ENCODE assay signal across 17 cellular contexts in genomic region chr2:169106125-169106524, GRCh38. TPM values are rescaled to one million over a fixed set of nuclear protein-coding genes. Genes with fewer than 3 reads are reported as not detected.
DNase-seq lines count a peak whose midpoint lies in the region; ATAC-seq, FAIRE-seq and TF ChIP-seq lines count a peak whose summit lies in the region.
"Had no signal": no experiment of that assay in that cellular context is flagged by ENCODE, and none has a peak within 500 bp of the region (broad histone marks: within the 10 kb centered on the region; RNA-seq: fewer than 3 reads in every experiment).

No MANE protein-coding gene starts in this region.

- CTCF ChIA-PET in HEK293 (lab: Yijun Ruan, JAX) (interaction anchor here (0.6 to 1.7 kb wide), 6 partner anchors 13 to 332 kb away, joined by 3 to 4 read pairs (median 3); no protein-coding TSS in a partner anchor), K562 (lab: Yijun Ruan, JAX; ENCODE audit: low intra/inter-chr PET ratio) (interaction anchor here (0.6 kb wide), 1 partner anchor 35 kb away, joined by 3 read pairs; no protein-coding TSS in a partner anchor)

- no peak overlapping the region for H2AFZ ChIP-seq in K562 (ENCODE audit: low read depth, low read length)

- TF ChIP-seq RAD21 in K562 (CRISPR knock-in tag; conservative IDR thresholded peaks at IDR 0.05 in 1 of 2, IDR thresholded peaks at IDR 0.05 in 1 of 2), result no peak

- intact Hi-C loops in K562 (cut with micrococcal nuclease), result loop anchor here (5.0 kb wide), 1 partner anchor 74 kb away; the partner anchor contains the start of gene ABCB11

- TF ChIP-seq EP300 in K562 (IDR thresholded peaks at IDR 0.05; ENCODE audit: low read length), result no peak

- H3K4me1 ChIP-seq in HEK293 (ENCODE audit: control insufficient read depth, insufficient read depth, low read length) (no peaks in the 10 kb centered on the region), K562 (replicated peaks in 1 of 2; ENCODE audit: control insufficient read depth in 2 of 2, insufficient read depth in 2 of 2, low read length in 2 of 2) (peaks cover 0 to 17% of the 10 kb centered on the region in 2 experiments; a peak in 4 of 5 replicates)

- no TSS peak for BruUV-seq in K562 (replicated peaks; lab: Mats Ljungman, UMichigan)

- H3K9me3 ChIP-seq in HEK293 (ENCODE audit: control insufficient read depth, insufficient read depth, low read depth, low read length) (no peaks in the 10 kb centered on the region), K562 (replicated peaks; ENCODE audit: control insufficient read depth, insufficient read depth, low read depth, low read length) (no peaks in the 10 kb centered on the region)

- no peak overlapping the region for H3K4me3 Mint-ChIP-seq in activated naive CD4-positive, alpha-beta T cell treated with anti-CD3 and anti-CD28 coated beads, Interleukin-2, amount 50 U/mL, for 24 hours
- H3K4me3 Mint-ChIP-seq in stimulated activated effector memory CD8-positive, alpha-beta T cell treated with anti-CD3 and anti-CD28 coated beads, Interleukin-12 subunit alpha, Interleukin-12 subunit beta, amount 100 ng/mL, for 72 hours, result no peak overlapping the region

- H3K27ac ChIP-seq in HEK293 (ENCODE audit: extremely low read depth, low read depth, low read length) (no peak overlapping the region), K562 (ENCODE audit: extremely low read depth, low read depth, low read length) (no peak overlapping the region)

- no peaks in the 10 kb centered on the region for H4K20me1 ChIP-seq in K562 (replicated peaks; ENCODE audit: control insufficient read depth, insufficient read depth, low read length)

- no peak for FAIRE-seq in K562 (lab: Jason Lieb, UNC)

- TF ChIP-seq CTCF in HEK293 (tag by site-specific recombination; IDR thresholded peaks at IDR 0.05), result no peak
- no peak for TF ChIP-seq CTCF in K562 (IDR thresholded peaks at IDR 0.05 in 2 of 3, conservative IDR thresholded peaks at IDR 0.05 in 1 of 3; ENCODE audit: insufficient read depth in 2 of 3, low read depth in 1 of 3, low read length in 3 of 3)

- H3K36me3 Mint-ChIP-seq in activated naive CD4-positive, alpha-beta T cell treated with anti-CD3 and anti-CD28 coated beads, Interleukin-2, amount 50 U/mL, for 24 hours, result no peaks in the 10 kb centered on the region
- peaks cover 0 to 33% of the 10 kb centered on the region in 2 donors for H3K36me3 Mint-ChIP-seq in activated naive CD4-positive, alpha-beta T cell treated with anti-CD3 and anti-CD28 coated beads, Interleukin-2, amount 50 U/mL, for 72 hours
- no peaks in the 10 kb centered on the region for H3K36me3 Mint-ChIP-seq in stimulated activated effector memory CD8-positive, alpha-beta T cell treated with anti-CD3 and anti-CD28 coated beads, Interleukin-12 subunit alpha, Interleukin-12 subunit beta, amount 100 ng/mL, for 72 hours
- H3K36me3 Mint-ChIP-seq: IgD-negative memory B cell had no signal

- ATAC-seq in activated naive CD4-positive, alpha-beta T cell treated with anti-CD3 and anti-CD28 coated beads, Interleukin-2, amount 50 U/mL, for 72 hours, result no peak
- ATAC-seq in K562, result no peak
- ATAC-seq in stimulated activated effector memory CD8-positive, alpha-beta T cell treated with anti-CD3 and anti-CD28 coated beads, Interleukin-12 subunit alpha, Interleukin-12 subunit beta, amount 100 ng/mL, for 72 hours, result no peak

- no peaks in the 10 kb centered on the region for H3K27me3 Mint-ChIP-seq in activated naive CD4-positive, alpha-beta T cell treated with anti-CD3 and anti-CD28 coated beads, Interleukin-2, amount 50 U/mL, for 24 hours

- WGBS in K562 (ENCODE audit: insufficient coverage, low coverage, missing lambda C conversion rate), result 54% methylated on average over 2 of the region's 2 CpGs

- H3K9ac ChIP-seq in K562 (ENCODE audit: insufficient read depth in 1 of 2, low read depth in 2 of 2, low read length in 2 of 2), result no peak overlapping the region

- H3K4me3 ChIP-seq in HEK293 (ENCODE audit: low read depth, low read length), result no peak overlapping the region
- no peak overlapping the region for H3K4me3 ChIP-seq in K562

- no peaks in the 10 kb centered on the region for H3K27me3 ChIP-seq in K562 (ENCODE audit: control insufficient read depth in 2 of 2, insufficient read depth in 2 of 2, low read length in 2 of 2)

- peak overlapping the region; percentile 23 for H3K27ac Mint-ChIP-seq in activated naive CD4-positive, alpha-beta T cell treated with anti-CD3 and anti-CD28 coated beads, Interleukin-2, amount 50 U/mL, for 24 hours
- H3K27ac Mint-ChIP-seq in activated naive CD4-positive, alpha-beta T cell treated with anti-CD3 and anti-CD28 coated beads, Interleukin-2, amount 50 U/mL, for 72 hours, result no peak overlapping the region
- H3K27ac Mint-ChIP-seq in stimulated activated effector memory CD8-positive, alpha-beta T cell treated with anti-CD3 and anti-CD28 coated beads, Interleukin-12 subunit alpha, Interleukin-12 subunit beta, amount 100 ng/mL, for 72 hours, result peak overlapping the region; percentile 67
- H3K27ac Mint-ChIP-seq: IgD-negative memory B cell had no signal

- peaks cover 50% of the 10 kb centered on the region for H3K4me1 Mint-ChIP-seq in activated naive CD4-positive, alpha-beta T cell treated with anti-CD3 and anti-CD28 coated beads, Interleukin-2, amount 50 U/mL, for 24 hours
- H3K4me1 Mint-ChIP-seq in stimulated activated effector memory CD8-positive, alpha-beta T cell treated with anti-CD3 and anti-CD28 coated beads, Interleukin-12 subunit alpha, Interleukin-12 subunit beta, amount 100 ng/mL, for 72 hours, result peaks cover 62% of the 10 kb centered on the region

- no peaks in the 10 kb centered on the region for H3K9me1 ChIP-seq in K562 (ENCODE audit: control insufficient read depth, insufficient read depth, low read length)

- POLR2A ChIA-PET in HEK293 (lab: Yijun Ruan, JAX), result no interaction called here
- POLR2A ChIA-PET in K562 (lab: Yijun Ruan, JAX), result interaction anchor here (0.6 to 1.3 kb wide), 2 partner anchors 11 to 118 kb away, joined by 3 to 4 read pairs; no protein-coding TSS in a partner anchor

- no peaks in the 10 kb centered on the region for H3K9me3 Mint-ChIP-seq in activated naive CD4-positive, alpha-beta T cell treated with anti-CD3 and anti-CD28 coated beads, Interleukin-2, amount 50 U/mL, for 24 hours
- H3K9me3 Mint-ChIP-seq in activated naive CD4-positive, alpha-beta T cell treated with anti-CD3 and anti-CD28 coated beads, Interleukin-2, amount 50 U/mL, for 72 hours, result peaks cover 0 to 10% of the 10 kb centered on the region in 2 donors
- no peaks in the 10 kb centered on the region for H3K9me3 Mint-ChIP-seq in stimulated activated effector memory CD8-positive, alpha-beta T cell treated with anti-CD3 and anti-CD28 coated beads, Interleukin-12 subunit alpha, Interleukin-12 subunit beta, amount 100 ng/mL, for 72 hours
- H3K9me3 Mint-ChIP-seq: CD14-positive monocyte, IgD-negative memory B cell had no signal

- H3K36me3 ChIP-seq in HEK293 (ENCODE audit: control insufficient read depth in 2 of 2, insufficient read depth in 1 of 2, low read length in 2 of 2) (no peaks in the 10 kb centered on the region), K562 (ENCODE audit: control insufficient read depth, insufficient read depth, low read length) (no peaks in the 10 kb centered on the region)

- no peak for TF ChIP-seq POLR2A in K562 (conservative IDR thresholded peaks at IDR 0.05)

- no peak for DNase-seq in activated naive CD4-positive, alpha-beta T cell treated with anti-CD3 and anti-CD28 coated beads, Interleukin-2, amount 50 U/mL, for 72 hours (ENCODE audit: low spot score in 2 of 2)
- DNase-seq in K562 (ENCODE audit: extremely low read depth in 1 of 4, low spot score in 3 of 4), result no peak
- DNase-seq in stimulated activated effector memory CD8-positive, alpha-beta T cell treated with anti-CD3 and anti-CD28 coated beads, Interleukin-12 subunit alpha, Interleukin-12 subunit beta, amount 100 ng/mL, for 72 hours (ENCODE audit: low spot score in 2 of 2), result no peak
- no peak for DNase-seq in hypothalamus (lab: John Stamatoyannopoulos, UW)
- DNase-seq in Kasumi-1 (lab: John Stamatoyannopoulos, UW), result no peak
- DNase-seq: Calu3; DMS53; H7; NCI-H187 treated with DMSO at 0.1 percent for 48 hours; NK-92 treated with Interleukin-12 subunit alpha and Interleukin-12 subunit beta, amount 100 ng/mL, for 24 hours; SHP77 treated with DMSO at 0.1 percent for 48 hours had no signal

- H3K79me2 ChIP-seq in K562 (ENCODE audit: control insufficient read depth, insufficient read depth, low read length), result no peaks in the 10 kb centered on the region

- in situ Hi-C loops in K562 (cut with MboI), result no loop called here

- no peak overlapping the region for H3K4me2 ChIP-seq in K562 (ENCODE audit: insufficient read depth, low read length)

TF ChIP-seq in HEK293, 187 proteins besides CTCF, POLR2A, EP300 and RAD21 (continues in another document):
- no peak for TF ChIP-seq ZNF184 (tag by site-specific recombination; IDR thresholded peaks at IDR 0.05)

TF ChIP-seq in K562, 482 proteins besides CTCF, POLR2A, EP300 and RAD21 (continues in another document):
- TF ChIP-seq USF1 (CRISPR knock-in tag; IDR thresholded peaks at IDR 0.05), result no peak

RNA-seq across cellular contexts. Expression of gene DHRS9, which starts 36.8 kb away (rescaled TPM):
- total RNA-seq in activated naive CD4-positive, alpha-beta T cell treated with anti-CD3 and anti-CD28 coated beads, Interleukin-2, amount 50 U/mL, for 72 hours, result 10 to 100 TPM in 1 of 2 donors, 1 to 10 TPM in 1; 5.9 to 11.5 TPM
- total RNA-seq in K562 (2011; cell fraction: chromatin; rRNA removed; ENCODE audit: low replicate concordance), result 0.28 and 0.58 TPM in 2 replicates
- total RNA-seq in K562 (2011; cell fraction: nucleolus; rRNA removed), result 0.50 and 0.53 TPM in 2 replicates
- total RNA-seq in K562 (2011; cell fraction: nucleoplasm; rRNA removed), result 0.73 and 0.99 TPM in 2 replicates
- total RNA-seq in K562 (2014; rRNA removed) (0.08 and 0.27 TPM in 2 replicates), K562 (2014; rRNA removed; fragmentation: Illumina TruSeq; extraction: Trizol) (0.32 and 0.69 TPM in 2 replicates), K562 (2015; rRNA removed; fragmentation: Illumina TruSeq; extraction: Trizol) (1.5 and 1.8 TPM in 2 replicates), K562 (2021) (0.27 and 0.49 TPM in 2 replicates)
- polyA plus RNA-seq in K562 (2011; rRNA removed) (0.54 and 0.71 TPM in 2 replicates), K562 (2014; fragmentation: Illumina TruSeq; extraction: Trizol) (0.43 and 0.54 TPM in 2 replicates), K562 (2014; fragmentation: Nextera tagmentation; extraction: Ambion mirVana) (1 to 10 TPM; 1.4 to 1.7 TPM), K562 (2014; rRNA removed) (0.65 and 1.9 TPM in 2 replicates)
- 0.19 TPM in 2 replicates for polyA plus RNA-seq in K562 (2011; cell fraction: cytosol; rRNA removed)
- polyA plus RNA-seq in K562 (2011; cell fraction: nucleus; rRNA removed), result 0.18 and 0.59 TPM in 2 replicates
- 0.76 and 0.79 TPM in 2 replicates for polyA plus RNA-seq in K562 (2012)
- 0.28 and 0.39 TPM in 2 replicates for polyA minus RNA-seq in K562 (2011; rRNA and poly(A)+ RNA removed)
- not detected in 2 replicates for polyA minus RNA-seq in K562 (2011; cell fraction: cytosol; rRNA and poly(A)+ RNA removed)
- polyA minus RNA-seq in K562 (2011; cell fraction: nucleus; rRNA and poly(A)+ RNA removed), result 0.27 and 0.33 TPM in 2 replicates
- total RNA-seq: A673, H7, RPMI7951 had no signal

Comparison
In these comparisons a context has a peak if more than half of its experiments do, and no peak if none do; other contexts are left out.
1. H3K27ac Mint-ChIP-seq: peak in activated naive CD4-positive, alpha-beta T cell treated with anti-CD3 and anti-CD28 coated beads, Interleukin-2, amount 50 U/mL, for 24 hours (single experiment) and stimulated activated effector memory CD8-positive, alpha-beta T cell treated with anti-CD3 and anti-CD28 coated beads, Interleukin-12 subunit alpha, Interleukin-12 subunit beta, amount 100 ng/mL, for 72 hours (single experiment); none in activated naive CD4-positive, alpha-beta T cell treated with anti-CD3 and anti-CD28 coated beads, Interleukin-2, amount 50 U/mL, for 72 hours (0 of 2).